In genomic region chr10:33273295-33274002, GRCh38 we compare ENCODE assay signal across 1 cellular context.
TF ChIP-seq lines count a peak whose summit lies in the region.

No MANE protein-coding gene starts in this region.

TF ChIP-seq in HepG2, 621 proteins besides CTCF, POLR2A, EP300 and RAD21 (continued from another document):
- TF ChIP-seq CEBPZ (IDR thresholded peaks at IDR 0.05; ENCODE audit: low read length) (no peak), RFX5 (IDR thresholded peaks at IDR 0.05; ENCODE audit: low read depth, low read length) (peak; percentile 73; the same call in 1 of the 2 replicates), IKZF5 (CRISPR knock-in tag; IDR thresholded peaks at IDR 0.05) (no peak), ZFP82 (CRISPR knock-in tag; IDR thresholded peaks at IDR 0.05; ENCODE audit: borderline replicate concordance) (no peak), ZNF556 (CRISPR knock-in tag; IDR thresholded peaks at IDR 0.05; ENCODE audit: borderline replicate concordance) (no peak), KDM4B (CRISPR knock-in tag; IDR thresholded peaks at IDR 0.05) (no peak), ZNF317 (CRISPR knock-in tag; IDR thresholded peaks at IDR 0.05) (no peak), ZMYM2 (CRISPR knock-in tag; IDR thresholded peaks at IDR 0.05) (no peak), ZNF724P (CRISPR knock-in tag; IDR thresholded peaks at IDR 0.05; ENCODE audit: borderline replicate concordance) (no peak), MAFK (conservative IDR thresholded peaks at IDR 0.05 in 1 of 2, IDR thresholded peaks at IDR 0.05 in 1 of 2; ENCODE audit: low read length in 2 of 2) (peak; percentile 21 to 25; a peak in 2 of 4 replicates), STAG1 (CRISPR knock-in tag; IDR thresholded peaks at IDR 0.05) (no peak), PHF20 (CRISPR knock-in tag; IDR thresholded peaks at IDR 0.05) (no peak), REST (IDR thresholded peaks at IDR 0.05; ENCODE audit: borderline replicate concordance in 1 of 2, low read depth in 1 of 2, low read length in 2 of 2) (no peak), HOXA9 (CRISPR knock-in tag; IDR thresholded peaks at IDR 0.05; ENCODE audit: borderline replicate concordance) (no peak), MNT (IDR thresholded peaks at IDR 0.05) (no peak)
